ENCODE assay signal across 5 cellular contexts in the genomic region with DNA sequence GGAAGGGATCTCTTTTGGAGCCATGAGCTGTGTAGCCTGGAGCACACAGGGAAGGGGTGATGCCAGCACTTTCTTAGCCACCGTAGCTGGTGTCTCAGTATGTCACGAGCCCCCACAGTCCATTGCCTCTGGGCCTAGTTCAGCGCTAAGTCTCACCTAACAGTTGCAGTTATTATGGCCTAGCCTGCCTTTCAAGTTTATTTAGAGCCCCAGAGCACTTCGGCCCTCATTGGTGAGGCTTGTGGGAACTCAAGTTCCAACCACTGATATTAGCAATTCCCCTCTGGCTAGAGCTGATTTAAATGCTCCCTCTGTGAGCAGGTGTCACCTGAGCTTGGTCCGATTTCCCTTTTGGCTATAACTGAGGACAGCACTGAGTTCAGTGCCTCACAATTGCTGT.
"Had no signal": no experiment of that assay in that cellular context is flagged by ENCODE, and none has a peak within 500 bp of the region (broad histone marks: within the 10 kb centered on the region; RNA-seq: fewer than 3 reads in every experiment).

No MANE protein-coding gene starts in this region.

- DNase-seq: IMR-90, KBM-7, KG1 had no signal

- ATAC-seq: HepG2, K562 had no signal
